8 cellular contexts compared by ENCODE assay signal in the genomic region with DNA sequence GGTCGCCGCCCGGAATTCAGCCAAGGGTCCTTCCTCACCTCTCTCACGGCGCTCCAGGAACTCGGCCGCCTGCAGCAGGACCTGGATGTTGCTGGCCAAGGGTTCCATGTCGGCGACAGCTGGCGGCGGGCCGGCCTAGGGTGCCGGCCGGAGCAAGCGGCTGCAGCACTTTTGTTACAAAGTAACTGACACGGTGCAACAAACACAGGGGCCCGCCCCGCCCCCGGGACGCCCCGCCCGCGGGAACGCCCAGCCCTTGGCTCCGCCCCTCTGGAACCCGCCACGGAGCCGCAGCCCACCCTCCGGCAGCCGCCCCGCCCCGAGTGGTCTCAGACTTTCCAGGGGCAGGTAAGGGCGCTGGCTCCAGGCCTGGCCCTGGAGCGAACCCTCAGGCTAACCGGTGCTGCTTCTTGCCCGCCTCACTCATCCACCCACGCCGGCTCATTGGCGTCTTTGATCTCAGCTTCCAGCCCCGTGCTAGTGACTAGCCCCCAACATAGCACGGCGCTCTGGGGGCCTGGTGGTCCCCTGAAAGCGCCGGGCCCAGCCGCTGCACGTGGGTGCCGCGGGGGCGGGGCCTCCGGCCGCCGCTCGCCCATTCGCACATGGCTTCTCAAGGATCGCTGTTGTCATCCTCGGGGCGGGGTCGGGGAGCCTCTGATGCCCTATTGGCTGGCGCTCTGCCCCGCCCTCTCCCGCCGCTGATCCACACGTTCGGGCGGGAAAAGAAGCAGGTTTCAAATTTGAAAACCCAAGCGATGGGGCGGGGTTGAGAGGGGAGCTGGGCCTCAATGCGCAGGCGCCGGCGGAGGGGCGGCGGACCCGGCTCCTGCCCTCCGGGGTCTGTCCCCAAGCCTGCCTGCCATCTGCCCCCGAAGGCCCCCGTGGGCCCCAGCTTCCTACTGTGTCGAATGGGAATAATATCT. TPM values are rescaled to one million over a fixed set of nuclear protein-coding genes. Genes with fewer than 3 reads are reported as not detected.
A peak's percentile ranks its signal among the peaks of the same experiment; 100 is the strongest.
DNase-seq lines count a peak whose midpoint lies in the region; ATAC-seq and TF ChIP-seq lines count a peak whose summit lies in the region.

A gene with protein sequence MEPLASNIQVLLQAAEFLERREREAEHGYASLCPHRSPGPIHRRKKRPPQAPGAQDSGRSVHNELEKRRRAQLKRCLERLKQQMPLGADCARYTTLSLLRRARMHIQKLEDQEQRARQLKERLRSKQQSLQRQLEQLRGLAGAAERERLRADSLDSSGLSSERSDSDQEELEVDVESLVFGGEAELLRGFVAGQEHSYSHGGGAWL (minus strand): TSS at position 176 of the 926 bp plus-strand sequence. CDS start 68 bp downstream, at position 108.

- H3K79me2 ChIP-seq in OCI-LY3 (ENCODE audit: low read length) = no peaks in the 10 kb centered on the region

- peak within 1 kb of the TSS; percentile 59 for H3K4ac ChIP-seq in IMR-90 (ENCODE audit: low read depth, low read length)

- peak; percentile 79 for ATAC-seq in GM21529 (IDR thresholded peaks at IDR 0.05; ENCODE audit: unreplicated experiment)
- peak; percentile 92 for ATAC-seq in IMR-90 (ENCODE audit: low read depth)

- H3K9me3 ChIP-seq in IMR-90 (ENCODE audit: control insufficient read depth, insufficient read depth, low read length) (no peaks in the 10 kb centered on the region), OCI-LY3 (ENCODE audit: insufficient read depth, low read length) (no peaks in the 10 kb centered on the region)

- H2BK20ac ChIP-seq in IMR-90 (ENCODE audit: low read depth, low read length) = no peak within 1 kb of the TSS

- TF ChIP-seq POLR2A in IMR-90 (IDR thresholded peaks at IDR 0.05; ENCODE audit: low read depth, low read length) = no peak

- dilution Hi-C loops in IMR-90 (cut with HindIII; ENCODE audit: low sequenced_read_pairs, unreplicated experiment) = no loop called here

- BruUV-seq in IMR-90 (replicated peaks; lab: Mats Ljungman, UMichigan) = no TSS peak

- peak within 1 kb of the TSS; percentile 99 for H2AK9ac ChIP-seq in IMR-90 (replicated peaks; ENCODE audit: low read depth, low read length, poor library complexity)

- POLR2A ChIA-PET in IMR-90 (lab: Charles Lee; ENCODE audit: unreplicated experiment) = no interaction called here

- in situ Hi-C loops in IMR-90 (cut with MboI; ENCODE audit: low sequenced_read_pairs) = loop anchor here (5.0 kb wide), 1 partner anchor 135 kb away; the partner anchor contains the start of gene PRR7

- peak within 1 kb of the TSS; percentile 84 for H4K91ac ChIP-seq in IMR-90 (ENCODE audit: insufficient read depth, low read depth, low read length)

- CTCF ChIA-PET in IMR-90 (lab: Yijun Ruan, JAX) = no interaction called here

- H2BK5ac ChIP-seq in IMR-90 (ENCODE audit: low read depth, low read length, poor library complexity, severe bottlenecking) = peak within 1 kb of the TSS; percentile 16

- intact Hi-C loops in IMR-90 (cut with micrococcal nuclease) = loop anchor here (2.0 kb wide), 2 partner anchors 145 to 189 kb away; no protein-coding TSS in a partner anchor

- H3K27ac ChIP-seq in IMR-90 (ENCODE audit: insufficient read depth, low read length) (peak within 1 kb of the TSS; percentile 52; the same call in 1 of the 2 replicates), OCI-LY3 (ENCODE audit: low read length) (peak within 1 kb of the TSS; percentile 82)

- H3K14ac ChIP-seq in IMR-90 (replicated peaks; ENCODE audit: low read depth, low read length) = peak within 1 kb of the TSS; percentile 48

- H3K27me3 ChIP-seq in IMR-90 (ENCODE audit: control insufficient read depth, insufficient read depth, low read length) (no peaks in the 10 kb centered on the region), OCI-LY3 (ENCODE audit: low read depth, low read length) (no peaks in the 10 kb centered on the region)

- H3K9ac ChIP-seq in IMR-90 (ENCODE audit: low read depth, low read length) = peak within 1 kb of the TSS; percentile 42; the same call in 1 of the 2 replicates
- H3K9ac ChIP-seq in OCI-LY3 (ENCODE audit: low read length) = peak within 1 kb of the TSS; percentile 90

- no peak within 1 kb of the TSS for H4K5ac ChIP-seq in IMR-90 (ENCODE audit: low read depth, low read length)

- WGBS in IMR-90 (ENCODE audit: extremely low coverage in 2 of 2, insufficient read length in 1 of 2), 2 experiments = 0% methylated on average over 43 of the region's 78 CpGs; no CpG with 5 or more reads in 1 of the 2 experiments

- H2BK120ac ChIP-seq in IMR-90 (ENCODE audit: low read depth, low read length) = 0 out of 2 replicates have a peak within 1 kb of the TSS, but pooled peaks have one; percentile 16

- H4K20me1 ChIP-seq in IMR-90 (ENCODE audit: insufficient read depth, low read length) = peaks cover 29% of the 10 kb centered on the region
- H4K20me1 ChIP-seq in OCI-LY3 (ENCODE audit: insufficient read depth, low read length) = peaks cover 13% of the 10 kb centered on the region; the same call in 1 of the 2 replicates

- DNase-seq in DMS153 (lab: John Stamatoyannopoulos, UW) (peak; percentile 82), IMR-90 (peak; percentile 90), epidermal melanocyte (ENCODE audit: insufficient read length, low spot score) (peak; percentile 97), mucosa of gallbladder (ENCODE audit: low spot score) (peak; percentile 96)
- peak; percentile 94 for DNase-seq in activated CD8-positive, alpha-beta memory T cell treated with anti-CD3 and anti-CD28 coated beads, Interleukin-2, amount 50 U/mL, for 4 hours
- peak; percentile 81 to 86 for DNase-seq in stimulated activated CD8-positive, alpha-beta memory T cell treated with anti-CD3 and anti-CD28 coated beads, Interleukin-4, amount 100 ng/mL, for 1 hour (ENCODE audit: low read depth in 2 of 2, low spot score in 1 of 2)

- peak within 1 kb of the TSS; percentile 82 for H3K4me2 ChIP-seq in IMR-90 (ENCODE audit: low read depth, low read length)
- H3K4me2 ChIP-seq in OCI-LY3 (ENCODE audit: low read length) = peak within 1 kb of the TSS; percentile 86

- H2AFZ ChIP-seq in IMR-90 (replicated peaks; ENCODE audit: low read length, poor library complexity) (peak within 1 kb of the TSS; percentile 93), OCI-LY3 (ENCODE audit: low read depth, low read length) (peak within 1 kb of the TSS; percentile 55; the same call in 1 of the 2 replicates)

- 0 out of 2 replicates have a peak within 1 kb of the TSS, but pooled peaks have one; percentile 33 for H3K23ac ChIP-seq in IMR-90 (ENCODE audit: low read depth, low read length)

- no peak for TF ChIP-seq CTCF in IMR-90 (conservative IDR thresholded peaks at IDR 0.05; ENCODE audit: low read depth, low read length)
- TF ChIP-seq CTCF in OCI-LY3 (IDR thresholded peaks at IDR 0.05; ENCODE audit: low read depth, low read length) = no peak

- H2BK15ac ChIP-seq in IMR-90 (ENCODE audit: low read depth, low read length) = no peak within 1 kb of the TSS

- H3K18ac ChIP-seq in IMR-90 (ENCODE audit: low read depth, low read length) = no peak within 1 kb of the TSS

- H3K36me3 ChIP-seq in IMR-90 (ENCODE audit: control insufficient read depth, insufficient read depth, low read length) (peaks cover 5% of the 10 kb centered on the region), OCI-LY3 (replicated peaks; ENCODE audit: low read depth, low read length) (peaks cover 14% of the 10 kb centered on the region)

- H3K4me1 ChIP-seq in IMR-90 (ENCODE audit: control insufficient read depth, insufficient read depth, low read length) (peaks cover 7% of the 10 kb centered on the region; the same call in 1 of the 2 replicates), OCI-LY3 (ENCODE audit: low read length) (peaks cover 19% of the 10 kb centered on the region)

- no peak for TF ChIP-seq RAD21 in IMR-90 (IDR thresholded peaks at IDR 0.05; ENCODE audit: low read length)

- H2AK5ac ChIP-seq in IMR-90 (ENCODE audit: low read depth, low read length) = peak within 1 kb of the TSS; percentile 71

- peak within 1 kb of the TSS; percentile 26 to 66; a peak in 3 of 4 replicates for H4K8ac ChIP-seq in IMR-90 (ENCODE audit: low read depth in 2 of 2, low read length in 2 of 2)

- H3K4me3 ChIP-seq in IMR-90 (ENCODE audit: insufficient read depth, low read depth, low read length) = peak within 1 kb of the TSS; percentile 44
- H3K4me3 ChIP-seq in OCI-LY3 (ENCODE audit: low read length) = peak within 1 kb of the TSS; percentile 86

- H3K79me1 ChIP-seq in IMR-90 (ENCODE audit: low read depth in 1 of 2, low read length in 2 of 2) = peaks cover 9 to 48% of the 10 kb centered on the region in 2 experiments; a peak in 3 of 4 replicates

- peak within 1 kb of the TSS; percentile 19; the same call in 1 of the 2 replicates for H3K56ac ChIP-seq in IMR-90 (ENCODE audit: extremely low read depth, insufficient read depth, low read length)

- H3K9me1 ChIP-seq in IMR-90 (ENCODE audit: insufficient read depth, low read length) = 0 out of 2 replicates have a peak, but pooled peaks cover 2% of the 10 kb centered on the region

TF ChIP-seq in IMR-90, 13 proteins besides CTCF, POLR2A, EP300 and RAD21 (continues in another document):
- TF ChIP-seq FOS (IDR thresholded peaks at IDR 0.05; ENCODE audit: low read depth, low read length) = peak; percentile 57
- peak; percentile 86; the same call in 1 of the 2 replicates for TF ChIP-seq MAZ (IDR thresholded peaks at IDR 0.05; ENCODE audit: borderline replicate concordance, low read depth, low read length)
- TF ChIP-seq MXI1 (IDR thresholded peaks at IDR 0.05; ENCODE audit: borderline replicate concordance, low read depth, low read length) = peak; percentile 100
- TF ChIP-seq ELK1 (IDR thresholded peaks at IDR 0.05; ENCODE audit: borderline replicate concordance, low read depth, low read length) = no peak
- TF ChIP-seq USF2 (IDR thresholded peaks at IDR 0.05; ENCODE audit: low read depth, low read length) = peak; percentile 86
- TF ChIP-seq NFE2L2 (IDR thresholded peaks at IDR 0.05; ENCODE audit: low read depth, low read length) = no peak

RNA-seq across cellular contexts. Expression of the gene that starts here (rescaled TPM):
- 5.6 and 7.3 TPM in 2 replicates for total RNA-seq in IMR-90 (2012; rRNA removed)
- polyA plus RNA-seq in IMR-90 (2012; rRNA removed) = 12.9 and 14.5 TPM in 2 replicates
- polyA plus RNA-seq in IMR-90 (2012; cell fraction: cytosol; rRNA removed) = 12.4 and 23.8 TPM in 2 replicates
- polyA plus RNA-seq in IMR-90 (2012; cell fraction: nucleus; rRNA removed; ENCODE audit: low replicate concordance) = 46.2 and 104 TPM in 2 replicates
- 9.7 TPM for total RNA-seq in mucosa of gallbladder

Comparison
In these comparisons a context has a peak if more than half of its experiments do, and no peak if none do; other contexts are left out.
1. Peak in every context shown above with its lines: DNase-seq, ATAC-seq, H3K4me3 ChIP-seq and H3K27ac ChIP-seq.